Comparison of ENCODE assay signal across 24 cellular contexts in genomic region chr3:121918779-121919483, GRCh38. TPM values are rescaled to one million over a fixed set of nuclear protein-coding genes. Genes with fewer than 3 reads are reported as not detected.
DNase-seq lines count a peak whose midpoint lies in the region; ATAC-seq and TF ChIP-seq lines count a peak whose summit lies in the region.
"Had no signal": no experiment of that assay in that cellular context is flagged by ENCODE, and none has a peak within 500 bp of the region (broad histone marks: within the 10 kb centered on the region; RNA-seq: fewer than 3 reads in every experiment).

No MANE protein-coding gene starts in this region.

- 51 to 73% methylated on average over 10 to 16 of the region's 19 CpGs for WGBS in esophagus squamous epithelium, 2 donors

- H3K27ac Mint-ChIP-seq in MCF 10A (ENCODE audit: low read depth, unreplicated experiment), result no peak overlapping the region
- H3K27ac Mint-ChIP-seq: activated naive CD8-positive, alpha-beta T cell treated with anti-CD3 and anti-CD28 coated beads, Interleukin-2, amount 50 U/mL, for 24 hours; brain; immature natural killer cell; T-cell had no signal

- no peaks in the 10 kb centered on the region for H3K36me3 Mint-ChIP-seq in MCF 10A (ENCODE audit: insufficient read depth, unreplicated experiment)
- H3K36me3 Mint-ChIP-seq: brain had no signal

- ATAC-seq in HG03108 (IDR thresholded peaks at IDR 0.05; ENCODE audit: unreplicated experiment), result no peak
- ATAC-seq: A549; activated naive CD8-positive, alpha-beta T cell treated with anti-CD3 and anti-CD28 coated beads, Interleukin-2, amount 50 U/mL, for 24 hours; Right ventricle myocardium inferior; T-cell had no signal

- no peaks in the 10 kb centered on the region for H3K27me3 Mint-ChIP-seq in MCF 10A (ENCODE audit: insufficient read depth, unreplicated experiment)
- H3K27me3 Mint-ChIP-seq: activated naive CD8-positive, alpha-beta T cell treated with anti-CD3 and anti-CD28 coated beads, Interleukin-2, amount 50 U/mL, for 24 hours; IgD-negative memory B cell; T-cell had no signal

- BruUV-seq in MCF 10A (replicated peaks; lab: Mats Ljungman, UMichigan) (no TSS peak), A673 (replicated peaks; lab: Mats Ljungman, UMichigan) (no TSS peak)

- H3K27ac ChIP-seq in breast epithelium, result no peak overlapping the region
- no peak overlapping the region for H3K27ac ChIP-seq in RWPE1
- H3K27ac ChIP-seq in esophagus squamous epithelium, result peak overlapping the region; percentile 23 to 64 (median 40)
- H3K27ac ChIP-seq in A673 (ENCODE audit: low read depth, low read length, poor library complexity, severe bottlenecking), result no peak overlapping the region
- H3K27ac ChIP-seq: A549; BLaER1 treated with 17β-estradiol and CSF1 and Interleukin-3, amounts not matched to agents 10 nM and 100 nM; colonic mucosa; spleen; upper lobe of left lung had no signal

- TF ChIP-seq POLR2A in breast epithelium (IDR thresholded peaks at IDR 0.05) (no peak), esophagus squamous epithelium (IDR thresholded peaks at IDR 0.05) (no peak)

- DNase-seq in MCF 10A (ENCODE audit: unreplicated experiment) (peak; percentile 1), breast epithelium (ENCODE audit: low spot score in 2 of 2) (no peak), RWPE1 (ENCODE audit: low spot score) (peak; percentile 63), esophagus squamous epithelium (lab: John Stamatoyannopoulos, UW) (no peak), COR-L47 (lab: John Stamatoyannopoulos, UW) (no peak), D341Med (ENCODE audit: low spot score) (no peak), A673 (ENCODE audit: low spot score) (no peak)
- DNase-seq: activated CD4-positive, alpha-beta T cell treated with anti-CD3 and anti-CD28 coated beads, Interleukin-2, amount 50 U/mL, for 1 hour; activated CD8-positive, alpha-beta memory T cell treated with anti-CD3 and anti-CD28 coated beads, Interleukin-2, amount 50 U/mL, for 4 hours; activated naive CD8-positive, alpha-beta T cell treated with anti-CD3 and anti-CD28 coated beads, Interleukin-2, amount 50 U/mL, for 24 hours; colonic mucosa; GDM1; immature natural killer cell; NCI-H1694 treated with DMSO at 0.1 percent for 48 hours; NCI-H446 treated with DMSO at 0.1 percent for 48 hours; spleen; T-cell had no signal

- intact Hi-C loops in MCF 10A (cut with micrococcal nuclease), result no loop called here
- intact Hi-C loops in breast epithelium (cut with DNase I; ENCODE audit: low total_unique reads), result no loop called here
- intact Hi-C loops in esophagus squamous epithelium (cut with DNase I), result no loop called here
- intact Hi-C loops in A673 (cut with micrococcal nuclease; ENCODE audit: unreplicated experiment), result no loop called here

- no peak for TF ChIP-seq CTCF in MCF 10A (IDR thresholded peaks at IDR 0.05; ENCODE audit: unreplicated experiment)
- TF ChIP-seq CTCF in breast epithelium (IDR thresholded peaks at IDR 0.05), result no peak
- TF ChIP-seq CTCF in RWPE1 (conservative IDR thresholded peaks at IDR 0.05; ENCODE audit: low read depth), result no peak
- no peak for TF ChIP-seq CTCF in esophagus squamous epithelium (IDR thresholded peaks at IDR 0.05)
- TF ChIP-seq CTCF in A673 (conservative IDR thresholded peaks at IDR 0.05; ENCODE audit: low read depth, low read length), result no peak

- H3K4me3 ChIP-seq in breast epithelium, result no peak overlapping the region
- H3K4me3 ChIP-seq in esophagus squamous epithelium, result peak overlapping the region in 1 of 4 donors; percentile 36
- H3K4me3 ChIP-seq in A673 (ENCODE audit: low read depth, low read length, poor library complexity, severe bottlenecking), result no peak overlapping the region
- H3K4me3 ChIP-seq: A549; BLaER1 treated with 17β-estradiol and CSF1 and Interleukin-3, amounts not matched to agents 10 nM and 100 nM; colonic mucosa; spleen; upper lobe of left lung had no signal

- H3K9me3 ChIP-seq in breast epithelium (no peaks in the 10 kb centered on the region), esophagus squamous epithelium (no peaks in the 10 kb centered on the region), A673 (ENCODE audit: low read depth, low read length, poor library complexity, severe bottlenecking) (no peaks in the 10 kb centered on the region)
- H3K9me3 ChIP-seq: A549; BLaER1 treated with 17β-estradiol and CSF1 and Interleukin-3, amounts not matched to agents 10 nM and 100 nM; colonic mucosa; spleen; upper lobe of left lung had no signal

- no peaks in the 10 kb centered on the region for H3K4me1 ChIP-seq in breast epithelium
- H3K4me1 ChIP-seq in esophagus squamous epithelium, result peaks cover 0 to 13% (median 0%) of the 10 kb centered on the region in 3 donors
- no peaks in the 10 kb centered on the region for H3K4me1 ChIP-seq in A673 (ENCODE audit: insufficient read depth, low read length, poor library complexity, severe bottlenecking)
- H3K4me1 ChIP-seq: A549, colonic mucosa, spleen, upper lobe of left lung had no signal

- no peaks in the 10 kb centered on the region for H3K4me1 Mint-ChIP-seq in MCF 10A (ENCODE audit: insufficient read depth, unreplicated experiment)
- H3K4me1 Mint-ChIP-seq: activated naive CD8-positive, alpha-beta T cell treated with anti-CD3 and anti-CD28 coated beads, Interleukin-2, amount 50 U/mL, for 24 hours; immature natural killer cell; T-cell had no signal

- no peaks in the 10 kb centered on the region for H3K9me3 Mint-ChIP-seq in MCF 10A (ENCODE audit: unreplicated experiment)
- H3K9me3 Mint-ChIP-seq: activated naive CD8-positive, alpha-beta T cell treated with anti-CD3 and anti-CD28 coated beads, Interleukin-2, amount 50 U/mL, for 24 hours; brain; IgD-negative memory B cell; immature natural killer cell; T-cell had no signal

- POLR2A ChIA-PET in MCF 10A (lab: Yijun Ruan, JAX), result no interaction called here
- POLR2A ChIA-PET in RWPE1 (lab: Yijun Ruan, JAX; ENCODE audit: low non-redundant PET), result no interaction called here
- POLR2A ChIA-PET in A673 (lab: Charles Lee; ENCODE audit: low non-redundant PET), result no interaction called here

- CTCF ChIA-PET in MCF 10A (lab: Yijun Ruan, JAX) (no interaction called here), RWPE1 (lab: Yijun Ruan, JAX) (interaction anchor here (0.6 kb wide), 1 partner anchor 9 kb away, joined by 5 read pairs; no protein-coding TSS in a partner anchor), A673 (lab: Charles Lee) (no interaction called here)

- no peaks in the 10 kb centered on the region for H3K27me3 ChIP-seq in breast epithelium
- H3K27me3 ChIP-seq in esophagus squamous epithelium, result no peaks in the 10 kb centered on the region
- no peaks in the 10 kb centered on the region for H3K27me3 ChIP-seq in A673 (replicated peaks; ENCODE audit: insufficient read depth, low read depth, low read length, poor library complexity)
- H3K27me3 ChIP-seq: BLaER1 treated with 17β-estradiol and CSF1 and Interleukin-3, amounts not matched to agents 10 nM and 100 nM; colonic mucosa; spleen; upper lobe of left lung had no signal

- no peak overlapping the region for H3K4me3 Mint-ChIP-seq in MCF 10A (ENCODE audit: unreplicated experiment)
- H3K4me3 Mint-ChIP-seq: activated naive CD8-positive, alpha-beta T cell treated with anti-CD3 and anti-CD28 coated beads, Interleukin-2, amount 50 U/mL, for 24 hours; brain; IgD-negative memory B cell; immature natural killer cell; T-cell had no signal

- H3K36me3 ChIP-seq in breast epithelium, result no peaks in the 10 kb centered on the region
- H3K36me3 ChIP-seq in esophagus squamous epithelium, result no peaks in the 10 kb centered on the region
- no peaks in the 10 kb centered on the region for H3K36me3 ChIP-seq in A673 (ENCODE audit: insufficient read depth, low read length, poor library complexity, severe bottlenecking)
- H3K36me3 ChIP-seq: colonic mucosa had no signal

RNA-seq across cellular contexts. Expression of gene SLC15A2, which starts 24.7 kb away (rescaled TPM):
- total RNA-seq in MCF 10A (2022) (0.79 and 1.5 TPM in 2 replicates), breast epithelium (1 to 10 TPM in 2 of 3 donors, under 1 TPM in 1; 0.98 to 4.1 (median 2.2) TPM), esophagus squamous epithelium (1 to 10 TPM; 1.9 to 4.9 (median 4.4) TPM), A673 (2021) (18.2 and 33.3 TPM in 2 replicates)

Comparison
In these comparisons a context has a peak if more than half of its experiments do, and no peak if none do; other contexts are left out.
1. DNase-seq: peak in MCF 10A (single experiment) and RWPE1 (single experiment); none in breast epithelium (0 of 2), esophagus squamous epithelium (single experiment), COR-L47 (single experiment), D341Med (single experiment) and A673 (single experiment).
2. H3K27ac ChIP-seq: peak in esophagus squamous epithelium (4 of 4); none in breast epithelium (0 of 2), RWPE1 (single experiment) and A673 (single experiment).